In genomic region chr22:23652711-23653110, GRCh38 we compare ENCODE assay signal across 8 cellular contexts. TPM values are rescaled to one million over a fixed set of nuclear protein-coding genes. Genes with fewer than 3 reads are reported as not detected.
"Had no signal": no experiment of that assay in that cellular context is flagged by ENCODE, and none has a peak within 500 bp of the region (broad histone marks: within the 10 kb centered on the region; RNA-seq: fewer than 3 reads in every experiment).

No MANE protein-coding gene starts in this region.

- ATAC-seq: K562 had no signal

- DNase-seq: GM23248, GOT3, H7, HCEC 1CT, IMR-90 had no signal

- H3K27ac ChIP-seq: GM23248 had no signal

- H3K9ac ChIP-seq: GM23248 had no signal

- H3K4me3 ChIP-seq: GM23248, K562 had no signal

- H2AFZ ChIP-seq: GM23248 had no signal

RNA-seq across cellular contexts. Expression of gene DRICH1, which starts 20.6 kb away (rescaled TPM):
- total RNA-seq: GM23248, H4, H7, HT-29, IMR-90 had no signal
- polyA plus RNA-seq: GM23248 had no signal

RNA-seq across cellular contexts. Expression of gene RGL4, which starts 38.1 kb away (rescaled TPM):
- total RNA-seq: GM23248, H4, H7, HT-29, IMR-90, K562 had no signal
- polyA plus RNA-seq: IMR-90, K562 had no signal
